18 cellular contexts compared by ENCODE assay signal in the genomic region with DNA sequence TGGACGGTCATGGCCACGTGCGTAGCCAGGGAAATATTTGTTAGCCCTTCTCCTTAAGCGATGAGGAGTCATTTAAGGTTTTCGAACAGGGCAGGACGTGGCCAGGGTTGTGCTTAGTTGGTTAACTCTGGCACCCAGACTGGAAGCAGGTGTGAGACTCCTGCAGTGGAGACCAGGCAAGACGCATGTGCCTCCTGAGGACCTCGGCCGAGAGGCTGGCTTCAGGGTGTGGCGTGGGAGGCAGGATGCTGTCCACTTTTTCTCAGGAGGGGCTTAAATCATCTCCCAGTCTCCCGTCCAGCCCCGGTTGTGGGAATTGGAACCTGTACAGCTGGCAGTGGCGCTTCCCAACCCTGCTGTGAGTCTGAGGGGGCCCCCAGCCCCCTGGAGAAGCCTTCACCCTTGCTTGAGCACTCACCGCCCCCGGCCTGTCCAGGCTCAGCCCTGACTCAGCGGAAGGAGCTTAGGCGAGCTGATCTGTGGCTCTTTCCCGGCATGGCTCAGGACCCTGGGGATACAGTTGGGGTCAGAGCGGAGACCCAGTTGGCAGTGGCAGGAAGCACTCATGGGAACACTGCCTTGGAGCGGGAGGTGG. TPM values are rescaled to one million over a fixed set of nuclear protein-coding genes. Genes with fewer than 3 reads are reported as not detected.
DNase-seq lines count a peak whose midpoint lies in the region; ATAC-seq, FAIRE-seq and TF ChIP-seq lines count a peak whose summit lies in the region.
"Had no signal": no experiment of that assay in that cellular context is flagged by ENCODE, and none has a peak within 500 bp of the region (broad histone marks: within the 10 kb centered on the region; RNA-seq: fewer than 3 reads in every experiment).

No MANE protein-coding gene starts in this region.

- no peak overlapping the region for H3T11ph ChIP-seq in H9 (ENCODE audit: low read length)

- no peak overlapping the region for H2BK20ac ChIP-seq in H9 (ENCODE audit: low read depth, low read length, poor library complexity, severe bottlenecking)

- no peak overlapping the region for H3K4ac ChIP-seq in H9 (ENCODE audit: low read depth, low read length)

- no peaks in the 10 kb centered on the region for H3K9me3 ChIP-seq in H9 (ENCODE audit: control insufficient read depth, low read depth, low read length)
- H3K9me3 ChIP-seq in body of pancreas, result no peaks in the 10 kb centered on the region
- H3K9me3 ChIP-seq in gastrocnemius medialis, result no peaks in the 10 kb centered on the region
- H3K9me3 ChIP-seq: A549 had no signal

- no peak overlapping the region for H3K14ac ChIP-seq in H9 (ENCODE audit: insufficient read depth, low read length)

- no peak overlapping the region for H2BK5ac ChIP-seq in H9 (ENCODE audit: insufficient read length, low read length)

- no peak overlapping the region for H2BK12ac ChIP-seq in H9 (ENCODE audit: insufficient read length, low read depth, low read length)

- H3K4me3 Mint-ChIP-seq in H9 (no peak overlapping the region), glutamatergic neuron (ENCODE audit: unreplicated experiment) (no peak overlapping the region)
- H3K4me3 Mint-ChIP-seq: CD4-positive, alpha-beta memory T cell had no signal

- no peaks in the 10 kb centered on the region for H3K79me2 ChIP-seq in H9 (ENCODE audit: insufficient read depth, low read length)

- intact Hi-C loops in body of pancreas (cut with DNase I) (loop anchor here (10.0 kb wide), 2 partner anchors 66 to 166 kb away; no protein-coding TSS in a partner anchor), gastrocnemius medialis (cut with DNase I; ENCODE audit: low total_unique reads) (no loop called here)

- H2AFZ ChIP-seq in H9 (ENCODE audit: low read length), result no peak overlapping the region

- no peaks in the 10 kb centered on the region for H3K79me1 ChIP-seq in H9 (ENCODE audit: insufficient read depth, low read depth, low read length, poor library complexity, severe bottlenecking)

- H3K4me3 ChIP-seq in body of pancreas (no peak overlapping the region), gastrocnemius medialis (no peak overlapping the region)
- H3K4me3 ChIP-seq: A549 had no signal

- H3K36me3 Mint-ChIP-seq in H9 (ENCODE audit: insufficient read depth in 1 of 3, low read depth in 3 of 3) (peaks cover 7 to 68% (median 45%) of the 10 kb centered on the region in 3 experiments; a peak in 6 of 7 replicates), glutamatergic neuron (ENCODE audit: unreplicated experiment) (no peaks in the 10 kb centered on the region)
- H3K36me3 Mint-ChIP-seq: CD4-positive, alpha-beta memory T cell had no signal

- H3K36me3 ChIP-seq in body of pancreas (replicated peaks in 1 of 2; ENCODE audit: insufficient read depth in 1 of 2, low read depth in 2 of 2) (peaks cover 0 to 2% of the 10 kb centered on the region in 2 donors), gastrocnemius medialis (peaks cover 0 to 29% of the 10 kb centered on the region in 2 donors)

- H3K23ac ChIP-seq in H9 (ENCODE audit: insufficient read length, low read depth, low read length), result no peak overlapping the region

- H3K23me2 ChIP-seq in H9 (ENCODE audit: insufficient read length, low read depth, low read length, poor library complexity, severe bottlenecking), result no peaks in the 10 kb centered on the region

- no CpG with 5 or more reads among the region's 20 CpGs for WGBS in H9 (ENCODE audit: extremely low coverage, insufficient read length, low lambda C conversion rate)
- WGBS in body of pancreas, 2 donors, result 75 to 82% methylated on average over 7 to 20 of the region's 20 CpGs

- no peak overlapping the region for H3K18ac ChIP-seq in H9 (ENCODE audit: insufficient read length, low read depth, low read length)

- in situ Hi-C loops in gastrocnemius medialis (cut with MboI; ENCODE audit: low sequenced_read_pairs in 4 of 4), result loop anchor here in 3 of 4 donors (5.0 to 25.0 kb wide), 5 partner anchors 74 to 176 kb away; partner anchors contain the start of genes TEAD4 (in 2 of the 3), FOXM1 (in 1 of the 3), RHNO1 (in 1 of the 3) and TEX52 (in 1 of the 3)

- no peaks in the 10 kb centered on the region; the same call in 1 of the 2 replicates for H3K27me3 Mint-ChIP-seq in H9 (ENCODE audit: low read depth)
- peaks cover 5% of the 10 kb centered on the region for H3K27me3 Mint-ChIP-seq in glutamatergic neuron (ENCODE audit: unreplicated experiment)

- no peaks in the 10 kb centered on the region for H3K9me3 Mint-ChIP-seq in H9
- H3K9me3 Mint-ChIP-seq in glutamatergic neuron (ENCODE audit: unreplicated experiment), result peaks cover 6% of the 10 kb centered on the region
- H3K9me3 Mint-ChIP-seq: CD4-positive, alpha-beta memory T cell had no signal

- FAIRE-seq in H54 (lab: Jason Lieb, UNC), result no peak
- FAIRE-seq: A549 had no signal

- no peak overlapping the region for H4K5ac ChIP-seq in H9 (ENCODE audit: insufficient read length, low read depth, low read length)

- H3K27me3 ChIP-seq in H9 (ENCODE audit: insufficient read depth, low read length), result no peaks in the 10 kb centered on the region
- H3K27me3 ChIP-seq in body of pancreas, result no peaks in the 10 kb centered on the region
- no peaks in the 10 kb centered on the region for H3K27me3 ChIP-seq in gastrocnemius medialis

- H4K8ac ChIP-seq in H9 (replicated peaks; ENCODE audit: insufficient read length, low read depth, low read length), result no peak overlapping the region

- ATAC-seq in body of pancreas (no peak), gastrocnemius medialis (no peak)
- ATAC-seq: A549, HCT116 had no signal

- H3K56ac ChIP-seq in H9 (ENCODE audit: insufficient read length, low read depth, low read length), result no peak overlapping the region

- peaks cover 7 to 15% of the 10 kb centered on the region in 2 experiments for H3K4me1 Mint-ChIP-seq in H9
- H3K4me1 Mint-ChIP-seq in glutamatergic neuron (ENCODE audit: low read depth, unreplicated experiment), result peaks cover 14% of the 10 kb centered on the region
- H3K4me1 Mint-ChIP-seq: CD4-positive, alpha-beta memory T cell had no signal

- H4K20me1 ChIP-seq in H9 (ENCODE audit: control insufficient read depth, insufficient read depth, insufficient read length), result no peaks in the 10 kb centered on the region

- H3K27ac ChIP-seq in H9 (ENCODE audit: insufficient read length, low read depth, low read length) (no peak overlapping the region), body of pancreas (peak overlapping the region in 3 of 4 donors; percentile 2 to 74 (median 68)), gastrocnemius medialis (peak overlapping the region in 3 of 4 donors; percentile 78 to 95 (median 91))
- H3K27ac ChIP-seq: A549, KMS-11 had no signal

- H3K4me2 ChIP-seq in H9 (ENCODE audit: insufficient read depth, insufficient read length, low read length), result no peak overlapping the region
- H3K4me2 ChIP-seq: A549, KMS-11 had no signal

- DNase-seq in H9 (no peak), body of pancreas (peak in 1 of 4 donors; percentile 22), myocyte (ENCODE audit: low read depth) (peak; percentile 92), gastrocnemius medialis (no peak), glutamatergic neuron (no peak), H54 (ENCODE audit: insufficient read length, low spot score) (no peak), occipital lobe (lab: John Stamatoyannopoulos, UW) (no peak)
- DNase-seq: Calu3; CD4-positive, alpha-beta memory T cell; GF-D8; NCI-H1417 treated with DMSO at 0.1 percent for 48 hours; NCI-H187 treated with DMSO at 0.1 percent for 48 hours; NCI-H2227 treated with DMSO at 0.1 percent for 48 hours; NCI-H524 treated with DMSO at 0.1 percent for 48 hours; SIG-M5 had no signal

- H3K4me1 ChIP-seq in H9 (ENCODE audit: insufficient read depth, low read length), result no peaks in the 10 kb centered on the region
- peaks cover 32% of the 10 kb centered on the region for H3K4me1 ChIP-seq in body of pancreas
- peaks cover 24 to 36% of the 10 kb centered on the region in 2 donors for H3K4me1 ChIP-seq in gastrocnemius medialis
- H3K4me1 ChIP-seq: A549 had no signal

- no peak overlapping the region for H2AK5ac ChIP-seq in H9 (ENCODE audit: insufficient read length, low read length)

- TF ChIP-seq POLR2A in body of pancreas (IDR thresholded peaks at IDR 0.05), result no peak
- TF ChIP-seq POLR2A in gastrocnemius medialis (IDR thresholded peaks at IDR 0.05), result no peak
- TF ChIP-seq POLR2A in H54 (IDR thresholded peaks at IDR 0.05; ENCODE audit: low read depth, low read length), result no peak

- no peak overlapping the region for H3K9ac ChIP-seq in H9 (ENCODE audit: extremely low read depth, insufficient read length, low read length)
- H3K9ac ChIP-seq: KMS-11 had no signal

- no peak for TF ChIP-seq CTCF in H9 (conservative IDR thresholded peaks at IDR 0.05)
- TF ChIP-seq CTCF in body of pancreas (IDR thresholded peaks at IDR 0.05), result no peak
- no peak for TF ChIP-seq CTCF in gastrocnemius medialis (IDR thresholded peaks at IDR 0.05 in 4 of 5, conservative IDR thresholded peaks at IDR 0.05 in 1 of 5)
- TF ChIP-seq CTCF in glutamatergic neuron (IDR thresholded peaks at IDR 0.05; ENCODE audit: partially characterized antibody, unreplicated experiment), result no peak

- no peak overlapping the region for H2BK120ac ChIP-seq in H9 (ENCODE audit: low read depth, low read length, poor library complexity, severe bottlenecking)

- H3K27ac Mint-ChIP-seq in H9 (peak overlapping the region in 2 of 3 experiments; percentile 14 to 89; a peak in 2 of 7 replicates), glutamatergic neuron (ENCODE audit: unreplicated experiment) (no peak overlapping the region)
- H3K27ac Mint-ChIP-seq: CD4-positive, alpha-beta memory T cell had no signal

- no peak overlapping the region for H2BK15ac ChIP-seq in H9 (ENCODE audit: low read depth, low read length)

- no peak overlapping the region for H4K91ac ChIP-seq in H9 (ENCODE audit: insufficient read length, low read depth, low read length)

RNA-seq across cellular contexts. Expression of gene TSPAN9, which starts 46.3 kb away (rescaled TPM):
- total RNA-seq in H9 (2021) (16.8 and 19.0 TPM in 2 replicates), body of pancreas (10 to 100 TPM; 14.0 to 18.5 TPM), myocyte (238 and 379 TPM in 2 replicates), gastrocnemius medialis (1 to 10 TPM; 4.7 to 9.4 (median 7.4) TPM), glutamatergic neuron (ENCODE audit: unreplicated experiment) (142 TPM), occipital lobe (8.4 TPM)
- polyA plus RNA-seq in myocyte (2012), result 204 TPM
- polyA plus RNA-seq: CD4-positive, alpha-beta memory T cell had no signal
